Comparison of ENCODE assay signal across 8 cellular contexts in genomic region chr1:179815642-179816041, GRCh38.
DNase-seq lines count a peak whose midpoint lies in the region; ATAC-seq and TF ChIP-seq lines count a peak whose summit lies in the region.

No MANE protein-coding gene starts in this region.

- H3K27me3 ChIP-seq in heart right ventricle (peaks cover 0 to 20% (median 5%) of the 10 kb centered on the region in 7 donors), upper lobe of right lung (no peaks in the 10 kb centered on the region)

- H3K4me3 ChIP-seq in heart right ventricle (peak overlapping the region in 9 of 10 donors; percentile 21 to 51 (median 47)), mesodermal cell (ENCODE audit: extremely low read depth, insufficient read depth, low read length, poor library complexity, severe bottlenecking) (peak overlapping the region; percentile 34), upper lobe of right lung (peak overlapping the region; percentile 48)

- ATAC-seq in heart right ventricle (no peak), left ventricle myocardium superior (no peak), upper lobe of right lung (no peak)
- no peak for ATAC-seq in activated naive CD8-positive, alpha-beta T cell treated with anti-CD3 and anti-CD28 coated beads, Interleukin-2, amount 50 U/mL, for 24 hours

- H3K36me3 ChIP-seq in heart right ventricle (no peaks in the 10 kb centered on the region), mesodermal cell (ENCODE audit: control insufficient read depth, insufficient read depth, low read length) (no peaks in the 10 kb centered on the region), upper lobe of right lung (no peaks in the 10 kb centered on the region)

- peak overlapping the region; percentile 28 for H3K27ac Mint-ChIP-seq in activated naive CD8-positive, alpha-beta T cell treated with anti-CD3 and anti-CD28 coated beads, Interleukin-2, amount 50 U/mL, for 24 hours

- intact Hi-C loops in heart right ventricle (cut with DNase I), result loop anchor here in 4 of 10 donors (1.0 to 5.0 kb wide), 3 partner anchors 67 to 109 kb away; partner anchors contain the start of gene TOR1AIP1 (in 1 of the 4)
- intact Hi-C loops in left ventricle myocardium superior (cut with micrococcal nuclease), result no loop called here
- intact Hi-C loops in upper lobe of right lung (cut with DNase I), result no loop called here

- in situ Hi-C loops in GM13977 (cut with MboI; ENCODE audit: low pct_unique_long_range_greater_than_20kb, low sequenced_read_pairs, unreplicated experiment), result no loop called here

- H3K4me1 ChIP-seq in heart right ventricle, result peaks cover 5 to 50% (median 35%) of the 10 kb centered on the region in 9 donors
- peaks cover 15% of the 10 kb centered on the region for H3K4me1 ChIP-seq in mesodermal cell (ENCODE audit: control insufficient read depth, insufficient read depth, low read length, poor library complexity, severe bottlenecking)
- peaks cover 20% of the 10 kb centered on the region for H3K4me1 ChIP-seq in upper lobe of right lung

- H3K36me3 Mint-ChIP-seq in activated naive CD8-positive, alpha-beta T cell treated with anti-CD3 and anti-CD28 coated beads, Interleukin-2, amount 50 U/mL, for 24 hours (ENCODE audit: low read depth), result no peaks in the 10 kb centered on the region

- peaks cover 15% of the 10 kb centered on the region for H3K4me1 Mint-ChIP-seq in activated naive CD8-positive, alpha-beta T cell treated with anti-CD3 and anti-CD28 coated beads, Interleukin-2, amount 50 U/mL, for 24 hours

- peaks cover 5% of the 10 kb centered on the region for H3K27me3 Mint-ChIP-seq in activated naive CD8-positive, alpha-beta T cell treated with anti-CD3 and anti-CD28 coated beads, Interleukin-2, amount 50 U/mL, for 24 hours

- H3K27ac ChIP-seq in heart right ventricle, result peak overlapping the region in 9 of 10 donors; percentile 8 to 75 (median 53)
- no peak overlapping the region for H3K27ac ChIP-seq in mesodermal cell (ENCODE audit: low read depth, low read length, severe bottlenecking)
- no peak overlapping the region for H3K27ac ChIP-seq in upper lobe of right lung

- TF ChIP-seq CTCF in heart right ventricle (IDR thresholded peaks at IDR 0.05) (no peak), upper lobe of right lung (IDR thresholded peaks at IDR 0.05) (no peak), GM13977 (IDR thresholded peaks at IDR 0.05; ENCODE audit: extremely low read depth, insufficient read depth, missing control alignments) (no peak)

- peak overlapping the region; percentile 82 for H3K4me3 Mint-ChIP-seq in activated naive CD8-positive, alpha-beta T cell treated with anti-CD3 and anti-CD28 coated beads, Interleukin-2, amount 50 U/mL, for 24 hours

- DNase-seq in heart right ventricle, result no peak
- DNase-seq in left ventricle myocardium superior, result no peak
- DNase-seq in activated naive CD8-positive, alpha-beta T cell treated with anti-CD3 and anti-CD28 coated beads, Interleukin-2, amount 50 U/mL, for 24 hours, result no peak
- no peak for DNase-seq in upper lobe of right lung
- no peak for DNase-seq in NCI-H345 treated with DMSO at 0.1 percent for 48 hours (lab: John Stamatoyannopoulos, UW; ENCODE audit: unreplicated experiment)
- DNase-seq in stimulated activated CD4-positive, alpha-beta T cell treated with anti-CD3 and anti-CD28 coated beads, Interleukin-4, amount 100 ng/mL, for 1 hour, result no peak
- no peak for DNase-seq in GM13977 (ENCODE audit: low spot score)

- WGBS in heart right ventricle, 2 donors, result 35 to 40% methylated on average over 5 of the region's 5 CpGs
- 31 to 56% methylated on average over 2 to 3 of the region's 5 CpGs for WGBS in mesodermal cell (ENCODE audit: insufficient coverage in 2 of 2), 2 experiments

- H3K9me3 Mint-ChIP-seq in activated naive CD8-positive, alpha-beta T cell treated with anti-CD3 and anti-CD28 coated beads, Interleukin-2, amount 50 U/mL, for 24 hours, result no peaks in the 10 kb centered on the region

- H3K9me3 ChIP-seq in heart right ventricle (no peaks in the 10 kb centered on the region), mesodermal cell (ENCODE audit: control insufficient read depth, low read length) (no peaks in the 10 kb centered on the region), upper lobe of right lung (no peaks in the 10 kb centered on the region)

Comparison
In these comparisons a context has a peak if more than half of its experiments do, and no peak if none do; other contexts are left out.
1. H3K27ac ChIP-seq: peak in heart right ventricle (9 of 10); none in mesodermal cell (single experiment) and upper lobe of right lung (single experiment).
2. Peak in every context shown above with its lines, with median percentiles within 50 percentile points of each other: H3K4me3 ChIP-seq.